ENCODE assay signal across 19 cellular contexts in the genomic region with DNA sequence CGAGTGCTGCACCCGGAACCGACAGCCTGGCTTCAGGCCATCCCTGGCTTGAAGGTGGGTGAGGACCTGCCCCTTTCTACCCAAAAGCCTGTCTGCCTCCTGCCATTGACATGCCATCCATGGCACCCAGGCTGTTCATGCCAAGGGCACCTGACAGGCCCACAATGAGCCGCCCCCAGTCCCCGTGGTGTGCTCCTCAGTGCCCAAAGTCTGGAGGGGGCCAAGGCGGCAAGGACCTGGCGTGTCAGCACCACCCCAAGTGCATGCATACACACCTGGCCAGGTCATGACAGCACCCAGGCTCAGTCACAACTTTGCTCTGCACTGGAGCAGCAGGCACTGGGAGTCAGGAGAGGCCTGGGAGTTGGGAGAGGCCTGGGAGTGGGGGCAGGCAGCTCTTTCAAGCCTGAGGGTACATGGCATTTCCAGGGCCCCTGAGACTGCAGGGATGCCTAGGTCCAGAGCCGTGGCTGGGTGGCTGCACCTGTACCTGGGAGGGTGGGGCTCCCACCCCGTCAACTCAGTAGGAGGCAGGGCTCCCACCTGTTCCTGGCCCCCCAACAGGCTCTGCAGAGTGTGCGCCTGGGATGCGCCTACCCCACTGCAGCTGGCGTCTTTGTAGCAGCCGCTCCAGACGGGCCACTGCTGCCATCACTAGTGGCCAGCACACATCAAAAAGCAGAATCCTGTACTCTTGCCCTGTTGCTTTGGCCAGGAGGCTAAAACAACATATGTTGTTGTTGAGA.
DNase-seq lines count a peak whose midpoint lies in the region; ATAC-seq and TF ChIP-seq lines count a peak whose summit lies in the region.
"Had no signal": no experiment of that assay in that cellular context is flagged by ENCODE, and none has a peak within 500 bp of the region (broad histone marks: within the 10 kb centered on the region; RNA-seq: fewer than 3 reads in every experiment).

No MANE protein-coding gene starts in this region.

- H3K27me3 ChIP-seq in lung (ENCODE audit: control insufficient read depth, insufficient read depth) (no peaks in the 10 kb centered on the region), spleen (replicated peaks in 1 of 7) (peaks cover 0 to 4% (median 0%) of the 10 kb centered on the region in 7 donors), gastroesophageal sphincter (peaks cover 2% of the 10 kb centered on the region)
- H3K27me3 ChIP-seq: BLaER1 treated with 17β-estradiol and CSF1 and Interleukin-3, amounts not matched to agents 10 nM and 100 nM had no signal

- no peak for TF ChIP-seq EP300 in gastroesophageal sphincter (IDR thresholded peaks at IDR 0.05)

- H3K4me1 ChIP-seq in lung (ENCODE audit: control insufficient read depth in 2 of 2, insufficient read depth in 2 of 2, low read length in 2 of 2) (no peaks in the 10 kb centered on the region), spleen (no peaks in the 10 kb centered on the region), gastroesophageal sphincter (no peaks in the 10 kb centered on the region)
- H3K4me1 ChIP-seq: BE2C had no signal

- TF ChIP-seq CTCF in lung (IDR thresholded peaks at IDR 0.05; ENCODE audit: control extremely low read depth, extremely low read depth) (no peak), spleen (IDR thresholded peaks at IDR 0.05 in 8 of 11, conservative IDR thresholded peaks at IDR 0.05 in 3 of 11) (no peak), gastroesophageal sphincter (IDR thresholded peaks at IDR 0.05) (no peak)

- TF ChIP-seq POLR2A in spleen (IDR thresholded peaks at IDR 0.05) (no peak), gastroesophageal sphincter (IDR thresholded peaks at IDR 0.05) (no peak)

- ATAC-seq in lung (ENCODE audit: insufficient read depth, low FRiP score) = no peak
- ATAC-seq in gastroesophageal sphincter = no peak
- ATAC-seq: GM23338, HCT116 had no signal

- H3K9me3 ChIP-seq in lung (ENCODE audit: control insufficient read depth in 2 of 2, insufficient read depth in 1 of 2, low read length in 1 of 2) (peaks cover 0 to 11% of the 10 kb centered on the region in 2 donors), spleen (peaks cover 0 to 40% (median 32%) of the 10 kb centered on the region in 8 donors), gastroesophageal sphincter (peaks cover 0 to 10% (median 0%) of the 10 kb centered on the region in 3 donors)
- H3K9me3 ChIP-seq: BE2C had no signal

- intact Hi-C loops in spleen (cut with DNase I; ENCODE audit: low total_unique reads) = no loop called here

- H3K36me3 ChIP-seq in lung (ENCODE audit: control insufficient read depth in 2 of 2, insufficient read depth in 2 of 2, low read length in 2 of 2) = no peaks in the 10 kb centered on the region
- no peaks in the 10 kb centered on the region for H3K36me3 ChIP-seq in spleen
- H3K36me3 ChIP-seq in gastroesophageal sphincter = no peaks in the 10 kb centered on the region
- H3K36me3 ChIP-seq: BE2C; BLaER1 treated with 17β-estradiol and CSF1 and Interleukin-3, amounts not matched to agents 10 nM and 100 nM had no signal

- in situ Hi-C loops in G401 (cut with HindIII; ENCODE audit: low sequenced_read_pairs) (no loop called here), ACHN (cut with HindIII; ENCODE audit: low pct_ligation_motif_present, low pct_unique_long_range_greater_than_20kb, low sequenced_read_pairs) (no loop called here)

- H3K4me3 ChIP-seq in lung (no peak overlapping the region), spleen (no peak overlapping the region), gastroesophageal sphincter (no peak overlapping the region)
- H3K4me3 ChIP-seq: GM23338 had no signal

- DNase-seq in G401 (ENCODE audit: low spot score) = peak; percentile 9
- DNase-seq in lung (ENCODE audit: low spot score) = peak; percentile 26
- DNase-seq in spleen = peak; percentile 50
- DNase-seq in NCI-H146 (lab: John Stamatoyannopoulos, UW) = no peak
- no peak for DNase-seq in ACHN
- DNase-seq: AML-193; BE2C; CD4-positive, alpha-beta T cell; CD8-positive, alpha-beta memory T cell; DMS 273 treated with DMSO at 0.1 percent for 48 hours; DMS79; EL; GF-D8; H9 had no signal

- 93 to 96% methylated on average over 14 of the region's 14 CpGs for WGBS in lung, 2 donors
- WGBS in spleen, 5 donors = 92 to 99% (median 95%) methylated on average over 12 to 14 of the region's 14 CpGs
- WGBS in gastroesophageal sphincter (ENCODE audit: low coverage in 1 of 2), 2 donors = 100% methylated on average over 2 of the region's 14 CpGs; no CpG with 5 or more reads in 1 of the 2 donors

- H3K27ac ChIP-seq in lung (ENCODE audit: low read depth in 1 of 2, low read length in 1 of 2) (no peak overlapping the region), spleen (no peak overlapping the region), gastroesophageal sphincter (no peak overlapping the region)
- H3K27ac ChIP-seq: 22Rv1; BLaER1 treated with 17β-estradiol and CSF1 and Interleukin-3, amounts not matched to agents 10 nM and 100 nM had no signal

Comparison
In these comparisons a context has a peak if more than half of its experiments do, and no peak if none do; other contexts are left out.
1. DNase-seq: peak in G401 (single experiment), lung (single experiment) and spleen (single experiment); none in NCI-H146 (single experiment) and ACHN (single experiment).